9 cellular contexts compared by ENCODE assay signal in genomic region chr3:132006605-132007204, GRCh38. TPM values are rescaled to one million over a fixed set of nuclear protein-coding genes. Genes with fewer than 3 reads are reported as not detected.
DNase-seq lines count a peak whose midpoint lies in the region; ATAC-seq, FAIRE-seq and TF ChIP-seq lines count a peak whose summit lies in the region.
"Had no signal": no experiment of that assay in that cellular context is flagged by ENCODE, and none has a peak within 500 bp of the region (broad histone marks: within the 10 kb centered on the region; RNA-seq: fewer than 3 reads in every experiment).

No MANE protein-coding gene starts in this region.

- ATAC-seq in HG03025 (IDR thresholded peaks at IDR 0.05; ENCODE audit: low FRiP score, unreplicated experiment) (no peak), GM18505 (IDR thresholded peaks at IDR 0.05; ENCODE audit: unreplicated experiment) (no peak)
- ATAC-seq: activated naive CD4-positive, alpha-beta T cell treated with anti-CD3 and anti-CD28 coated beads, Interleukin-2, amount 50 U/mL, for 72 hours had no signal

- no peak for TF ChIP-seq POLR2A in GM18505 (IDR thresholded peaks at IDR 0.05; ENCODE audit: borderline replicate concordance, extremely low read depth, insufficient read depth, insufficient read length)

- DNase-seq in SIG-M5 treated with dmso at 0.1 percent for 504 hours (lab: John Stamatoyannopoulos, UW; ENCODE audit: unreplicated experiment): peak; percentile 43
- DNase-seq in SIG-M5 (lab: John Stamatoyannopoulos, UW): no peak
- DNase-seq in HT1080 (ENCODE audit: low read depth): peak; percentile 36
- peak; percentile 13 for DNase-seq in UCSD-AML1 (lab: John Stamatoyannopoulos, UW; ENCODE audit: unreplicated experiment)
- DNase-seq in NCI-H446 (lab: John Stamatoyannopoulos, UW): no peak

- peak; percentile 45 for FAIRE-seq in islet of Langerhans (lab: Jason Lieb, UNC)

RNA-seq across cellular contexts. Expression of gene CPNE4, which starts 28.1 kb away (rescaled TPM):
- not detected in 2 replicates for total RNA-seq in HT1080 (2014; rRNA removed; shearing (Covaris generic))
- 0.07 TPM in 1 of 2 replicates, not detected in the other for polyA plus RNA-seq in HT1080 (2015; cell fraction: cytosol; rRNA removed)
- 0.05 and 0.10 TPM in 2 replicates for polyA plus RNA-seq in HT1080 (2015; cell fraction: nucleus; rRNA removed)

Comparison
In these comparisons a context has a peak if more than half of its experiments do, and no peak if none do; other contexts are left out.
1. DNase-seq: peak in SIG-M5 treated with dmso at 0.1 percent for 504 hours (single experiment), HT1080 (single experiment) and UCSD-AML1 (single experiment); none in SIG-M5 (single experiment) and NCI-H446 (0 of 2).